ENCODE assay signal across 7 cellular contexts in genomic region chr2:48420512-48421197, GRCh38. TPM values are rescaled to one million over a fixed set of nuclear protein-coding genes. Genes with fewer than 3 reads are reported as not detected.
DNase-seq lines count a peak whose midpoint lies in the region; ATAC-seq and TF ChIP-seq lines count a peak whose summit lies in the region.

No MANE protein-coding gene starts in this region.

- TF ChIP-seq POLR2A in GM18505 (IDR thresholded peaks at IDR 0.05; ENCODE audit: borderline replicate concordance, extremely low read depth, insufficient read depth, insufficient read length) (no peak), sigmoid colon (IDR thresholded peaks at IDR 0.05) (no peak)

- no peaks in the 10 kb centered on the region for H3K36me3 ChIP-seq in sigmoid colon

- peaks cover 0 to 9% (median 4%) of the 10 kb centered on the region in 4 donors for H3K4me1 ChIP-seq in sigmoid colon

- ATAC-seq in GM18505 (IDR thresholded peaks at IDR 0.05; ENCODE audit: unreplicated experiment) (peak; percentile 85), HG03039 (IDR thresholded peaks at IDR 0.05; ENCODE audit: unreplicated experiment) (peak; percentile 70)

- peak; percentile 88 to 89 for DNase-seq in NCI-H2081 (lab: John Stamatoyannopoulos, UW)
- peak; percentile 86 for DNase-seq in T1000 (lab: John Stamatoyannopoulos, UW)
- DNase-seq in astrocyte of the cerebellum (ENCODE audit: low read depth): peak; percentile 60
- peak; percentile 90 for DNase-seq in hepatic stellate cell (ENCODE audit: low spot score)
- DNase-seq in sigmoid colon: peak; percentile 91

- in situ Hi-C loops in astrocyte of the cerebellum (cut with HindIII; ENCODE audit: low sequenced_read_pairs): loop anchor here (5.0 kb wide), 1 partner anchor 313 kb away; no protein-coding TSS in a partner anchor

- 6% methylated on average over 17 of the region's 17 CpGs for WGBS in sigmoid colon, 2 donors

- peaks cover 0 to 2% (median 0%) of the 10 kb centered on the region in 3 donors for H3K27me3 ChIP-seq in sigmoid colon

- H3K27ac ChIP-seq in sigmoid colon: no peak overlapping the region

- H3K4me3 ChIP-seq in astrocyte of the cerebellum (ENCODE audit: low read depth, low read length): no peak overlapping the region
- no peak overlapping the region for H3K4me3 ChIP-seq in sigmoid colon

- TF ChIP-seq EP300 in sigmoid colon (IDR thresholded peaks at IDR 0.05): no peak

- intact Hi-C loops in sigmoid colon (cut with DNase I): loop anchor here (5.0 to 10.0 kb wide), 2 partner anchors 653 to 986 kb away; no protein-coding TSS in a partner anchor

- no peaks in the 10 kb centered on the region for H3K9me3 ChIP-seq in sigmoid colon

- TF ChIP-seq CTCF in astrocyte of the cerebellum (IDR thresholded peaks at IDR 0.05; ENCODE audit: low read depth, low read length, missing control alignments) (peak; percentile 95), sigmoid colon (IDR thresholded peaks at IDR 0.05) (peak; percentile 86 to 98 (median 94))

RNA-seq across cellular contexts. Expression of gene PPP1R21, which starts 19.9 kb away (rescaled TPM):
- 10 to 100 TPM; 34.4 to 79.2 (median 51.6) TPM for total RNA-seq in sigmoid colon
- polyA plus RNA-seq in sigmoid colon: 10 to 100 TPM; 16.5 to 27.0 (median 16.9) TPM
